ENCODE assay signal across 8 cellular contexts in genomic region chr1:25246600-25247023, GRCh38. TPM values are rescaled to one million over a fixed set of nuclear protein-coding genes. Genes with fewer than 3 reads are reported as not detected.
DNase-seq lines count a peak whose midpoint lies in the region; ATAC-seq and TF ChIP-seq lines count a peak whose summit lies in the region.

No MANE protein-coding gene starts in this region.

- no peaks in the 10 kb centered on the region for H3F3A ChIP-seq in PC-3 (ENCODE audit: low read length, unreplicated experiment)

- in situ Hi-C loops in mammary epithelial cell (cut with MboI; ENCODE audit: low sequenced_read_pairs in 2 of 2): loop anchor here in 1 of 2 donors (10.0 to 25.0 kb wide), 2 partner anchors 98 to 566 kb away; partner anchors contain the start of genes MTFR1L and SELENON

- DNase-seq in CD8-positive, alpha-beta memory T cell: peak in 2 of 5 donors; percentile 28 to 42
- DNase-seq in PC-3 (no peak), mammary epithelial cell (no peak), lower lobe of right lung (no peak), NCI-H526 treated with DMSO at 0.1 percent for 48 hours (lab: John Stamatoyannopoulos, UW) (no peak)

- peak overlapping the region; percentile 94 to 100 (median 99) for H3K4me3 Mint-ChIP-seq in CD8-positive, alpha-beta memory T cell

- H3K9ac ChIP-seq in PC-3 (ENCODE audit: low read length) (peak overlapping the region; percentile 92), mammary epithelial cell (ENCODE audit: insufficient read depth, low read length) (peak overlapping the region; percentile 98)

- BruUV-seq in PC-3 (replicated peaks; lab: Mats Ljungman, UMichigan) (no TSS peak), mammary epithelial cell (replicated peaks; lab: Mats Ljungman, UMichigan) (no TSS peak)

- no peaks in the 10 kb centered on the region for H3K27me3 ChIP-seq in CD8-positive, alpha-beta memory T cell (ENCODE audit: insufficient read depth, low read length, poor library complexity, severe bottlenecking)
- H3K27me3 ChIP-seq in PC-3 (ENCODE audit: low read length) (no peaks in the 10 kb centered on the region), mammary epithelial cell (ENCODE audit: insufficient read depth, low read length) (no peaks in the 10 kb centered on the region), lower lobe of right lung (ENCODE audit: low read depth) (no peaks in the 10 kb centered on the region)

- H2AFZ ChIP-seq in PC-3 (ENCODE audit: low read length) (no peak overlapping the region; the same call in 1 of the 2 replicates), mammary epithelial cell (ENCODE audit: low read depth, low read length) (no peak overlapping the region)

- H3K36me3 Mint-ChIP-seq in CD8-positive, alpha-beta memory T cell: peaks cover 30 to 57% (median 30%) of the 10 kb centered on the region in 3 donors

- peaks cover 42 to 61% (median 60%) of the 10 kb centered on the region in 3 donors for H3K4me1 Mint-ChIP-seq in CD8-positive, alpha-beta memory T cell

- peaks cover 50% of the 10 kb centered on the region for H3K79me2 ChIP-seq in PC-3 (ENCODE audit: low read length)
- H3K79me2 ChIP-seq in mammary epithelial cell (ENCODE audit: insufficient read depth, low read length): peaks cover 51% of the 10 kb centered on the region

- ATAC-seq in GM21786 (IDR thresholded peaks at IDR 0.05; ENCODE audit: unreplicated experiment): peak; percentile 4
- ATAC-seq in PC-3: no peak
- peak in 1 of 2 donors; percentile 12 for ATAC-seq in lower lobe of right lung
- ATAC-seq in HG03378 (IDR thresholded peaks at IDR 0.05; ENCODE audit: unreplicated experiment): no peak

- peak overlapping the region; percentile 98 to 100 (median 99) for H3K27ac Mint-ChIP-seq in CD8-positive, alpha-beta memory T cell

- POLR2A ChIA-PET in CD8-positive, alpha-beta memory T cell (lab: Charles Lee): interaction anchor here (1.0 to 5.8 kb wide), 7 partner anchors 13 to 336 kb away, joined by 3 to 114 read pairs (median 5); partner anchors contain the start of genes MACO1 and SYF2
- POLR2A ChIA-PET in PC-3 (lab: Charles Lee; ENCODE audit: unreplicated experiment): no interaction called here

- H3K4me3 ChIP-seq in CD8-positive, alpha-beta memory T cell (ENCODE audit: low read length): peak overlapping the region; percentile 99
- H3K4me3 ChIP-seq in PC-3 (ENCODE audit: low read length): peak overlapping the region; percentile 99
- peak overlapping the region; percentile 55 to 100 (median 99) for H3K4me3 ChIP-seq in mammary epithelial cell (replicated peaks in 1 of 3; ENCODE audit: insufficient read depth in 1 of 3, low read depth in 2 of 3, low read length in 3 of 3)
- H3K4me3 ChIP-seq in lower lobe of right lung: peak overlapping the region; percentile 98

- H3K4me2 ChIP-seq in PC-3 (ENCODE audit: low read length) (peak overlapping the region; percentile 82), mammary epithelial cell (ENCODE audit: insufficient read depth, low read depth, low read length) (peak overlapping the region; percentile 94)

- peak overlapping the region; percentile 99 for H3K27ac ChIP-seq in CD8-positive, alpha-beta memory T cell (ENCODE audit: low read depth, low read length)
- H3K27ac ChIP-seq in PC-3 (ENCODE audit: low read length) (peak overlapping the region; percentile 76), mammary epithelial cell (ENCODE audit: insufficient read depth, low read depth, low read length) (peak overlapping the region; percentile 96), lower lobe of right lung (peak overlapping the region; percentile 99), temporal lobe (ENCODE audit: low read depth, low read length) (peak overlapping the region; percentile 99)

- H3K9me2 ChIP-seq in PC-3 (replicated peaks; ENCODE audit: low read length): no peaks in the 10 kb centered on the region

- peaks cover 38% of the 10 kb centered on the region for H4K20me1 ChIP-seq in PC-3 (ENCODE audit: low read length)
- H4K20me1 ChIP-seq in mammary epithelial cell (ENCODE audit: insufficient read depth, low read length): peaks cover 11% of the 10 kb centered on the region

- 0% methylated on average over 14 of the region's 53 CpGs for WGBS in mammary epithelial cell (ENCODE audit: low coverage, missing lambda C conversion rate)

- H3K36me3 ChIP-seq in CD8-positive, alpha-beta memory T cell (ENCODE audit: insufficient read depth, low read length): peaks cover 46% of the 10 kb centered on the region
- H3K36me3 ChIP-seq in PC-3 (ENCODE audit: low read depth, low read length) (peaks cover 44% of the 10 kb centered on the region), mammary epithelial cell (ENCODE audit: insufficient read depth, low read length) (peaks cover 32% of the 10 kb centered on the region), lower lobe of right lung (peaks cover 49% of the 10 kb centered on the region)

- TF ChIP-seq CTCF in PC-3 (conservative IDR thresholded peaks at IDR 0.05; ENCODE audit: low read depth, low read length) (no peak), mammary epithelial cell (conservative IDR thresholded peaks at IDR 0.05 in 1 of 2, IDR thresholded peaks at IDR 0.05 in 1 of 2; ENCODE audit: extremely low read depth in 1 of 2, insufficient read depth in 1 of 2, low read depth in 1 of 2, low read length in 2 of 2) (no peak), lower lobe of right lung (IDR thresholded peaks at IDR 0.05) (no peak)

- no peaks in the 10 kb centered on the region for H3K9me3 ChIP-seq in CD8-positive, alpha-beta memory T cell (ENCODE audit: low read length)
- H3K9me3 ChIP-seq in PC-3 (ENCODE audit: low read length) (no peaks in the 10 kb centered on the region), mammary epithelial cell (replicated peaks; ENCODE audit: insufficient read depth, low read length) (no peaks in the 10 kb centered on the region), lower lobe of right lung (no peaks in the 10 kb centered on the region)

- H3K9me3 Mint-ChIP-seq in CD8-positive, alpha-beta memory T cell: peaks cover 0 to 3% (median 2%) of the 10 kb centered on the region in 5 donors

- intact Hi-C loops in PC-3 (cut with micrococcal nuclease) (loop anchor here (5.0 kb wide), 1 partner anchor 91 kb away; the partner anchor contains the start of gene TMEM50A), mammary epithelial cell (cut with micrococcal nuclease) (loop anchor here (10.0 kb wide), 2 partner anchors 278 to 568 kb away; partner anchors contain the start of gene MTFR1L), lower lobe of right lung (cut with DNase I) (no loop called here)

- H3K4me1 ChIP-seq in CD8-positive, alpha-beta memory T cell (ENCODE audit: insufficient read depth, low read length): peaks cover 45% of the 10 kb centered on the region
- H3K4me1 ChIP-seq in PC-3 (ENCODE audit: insufficient read depth, low read length) (peaks cover 21% of the 10 kb centered on the region), mammary epithelial cell (ENCODE audit: insufficient read depth, low read length) (peaks cover 16% of the 10 kb centered on the region), lower lobe of right lung (peaks cover 31% of the 10 kb centered on the region)

- H3K27me3 Mint-ChIP-seq in CD8-positive, alpha-beta memory T cell: peaks cover 0 to 12% of the 10 kb centered on the region in 2 donors

- CTCF ChIA-PET in CD8-positive, alpha-beta memory T cell (lab: Charles Lee): no interaction called here
- CTCF ChIA-PET in PC-3 (lab: Charles Lee): no interaction called here
- CTCF ChIA-PET in mammary epithelial cell (lab: Charles Lee; ENCODE audit: low non-redundant PET): no interaction called here

- dilution Hi-C loops in mammary epithelial cell (cut with HindIII; ENCODE audit: low sequenced_read_pairs): no loop called here

RNA-seq across cellular contexts. Expression of gene RSRP1, which starts 0.6 kb away (rescaled TPM):
- 100 to 1,000 TPM; 116 to 124 TPM for total RNA-seq in CD8-positive, alpha-beta memory T cell
- polyA plus RNA-seq in CD8-positive, alpha-beta memory T cell: 47.5 TPM
- total RNA-seq in PC-3 (2014; rRNA removed): 46.8 and 49.4 TPM in 2 replicates
- total RNA-seq in mammary epithelial cell: 10 to 100 TPM; 55.3 to 71.8 TPM
- 18.8 TPM for polyA plus RNA-seq in mammary epithelial cell
- 23.3 TPM for polyA minus RNA-seq in mammary epithelial cell
- 145 TPM for total RNA-seq in lower lobe of right lung
- 58.0 TPM for total RNA-seq in temporal lobe

RNA-seq across cellular contexts. Expression of gene SYF2, which starts 14.3 kb away (rescaled TPM):
- total RNA-seq in CD8-positive, alpha-beta memory T cell: 10 to 100 TPM; 38.4 to 40.4 TPM
- 90.7 TPM for polyA plus RNA-seq in CD8-positive, alpha-beta memory T cell
- 29.8 and 31.0 TPM in 2 replicates for total RNA-seq in PC-3 (2014; rRNA removed)
- 10 to 100 TPM; 20.7 to 30.7 TPM for total RNA-seq in mammary epithelial cell
- 11.9 TPM for polyA plus RNA-seq in mammary epithelial cell
- 2.1 TPM for polyA minus RNA-seq in mammary epithelial cell
- 44.6 TPM for total RNA-seq in lower lobe of right lung
- 27.8 TPM for total RNA-seq in temporal lobe

RNA-seq across cellular contexts. Expression of gene RHD, which starts 25.7 kb away (rescaled TPM):
- not detected for total RNA-seq in CD8-positive, alpha-beta memory T cell
- 0.46 TPM for polyA plus RNA-seq in CD8-positive, alpha-beta memory T cell
- total RNA-seq in PC-3 (2014; rRNA removed): not detected in 2 replicates
- total RNA-seq in mammary epithelial cell: not detected
- polyA plus RNA-seq in mammary epithelial cell: not detected
- polyA minus RNA-seq in mammary epithelial cell: not detected
- not detected for total RNA-seq in lower lobe of right lung
- 0.25 TPM for total RNA-seq in temporal lobe
